Comparison of ENCODE assay signal across 1 cellular context in genomic region chr14:105526781-105527380, GRCh38.
TF ChIP-seq lines count a peak whose summit lies in the region.

No MANE protein-coding gene starts in this region.

TF ChIP-seq in GM12878, 131 proteins besides CTCF, POLR2A, EP300 and RAD21:
- TF ChIP-seq LARP7 (IDR thresholded peaks at IDR 0.05), result no peak
- TF ChIP-seq ZNF274 (IDR thresholded peaks at IDR 0.05; ENCODE audit: insufficient read depth, insufficient read length), result no peak
- TF ChIP-seq CEBPB (IDR thresholded peaks at IDR 0.05; ENCODE audit: borderline replicate concordance in 1 of 2, low read depth in 2 of 2, low read length in 2 of 2), result no peak
- TF ChIP-seq SREBF1 (IDR thresholded peaks at IDR 0.05; ENCODE audit: low read length), result no peak
- TF ChIP-seq USF1 (IDR thresholded peaks at IDR 0.05; ENCODE audit: borderline replicate concordance, extremely low read length, insufficient read depth, low read depth, low read length), result no peak
